In the genomic region with DNA sequence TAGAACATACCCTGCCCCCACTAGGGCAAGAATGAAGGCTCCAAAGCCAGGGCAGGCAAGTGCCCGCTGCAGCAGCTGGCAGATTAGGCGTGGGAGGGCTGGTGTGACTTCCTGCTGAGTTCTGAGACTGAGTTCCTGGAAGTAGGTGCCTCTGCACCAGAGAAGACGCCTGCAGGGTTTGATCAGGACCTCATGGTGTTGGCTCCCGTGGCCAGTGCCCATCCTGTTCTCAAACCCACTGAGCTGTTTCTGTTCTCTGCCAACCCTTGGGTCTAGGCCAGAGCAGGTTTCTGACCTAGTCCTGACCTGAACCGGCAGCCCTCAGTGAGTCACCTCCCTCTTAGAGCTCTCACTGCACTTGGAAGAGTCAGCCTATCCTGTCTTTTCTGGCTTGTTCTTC, we compare ENCODE assay signal across 9 cellular contexts.
A peak's percentile ranks its signal among the peaks of the same experiment; 100 is the strongest.
DNase-seq lines count a peak whose midpoint lies in the region; ATAC-seq and TF ChIP-seq lines count a peak whose summit lies in the region.
"Had no signal": no experiment of that assay in that cellular context is flagged by ENCODE, and none has a peak within 500 bp of the region (broad histone marks: within the 10 kb centered on the region; RNA-seq: fewer than 3 reads in every experiment).

No MANE protein-coding gene starts in this region.

- peaks cover 31% of the 10 kb centered on the region for H3K4me1 Mint-ChIP-seq in activated naive CD8-positive, alpha-beta T cell treated with anti-CD3 and anti-CD28 coated beads, Interleukin-2, amount 50 U/mL, for 24 hours

- H3K9me3 ChIP-seq in Karpas-422 (ENCODE audit: low read length) (no peaks in the 10 kb centered on the region), colonic mucosa (no peaks in the 10 kb centered on the region)
- H3K9me3 ChIP-seq: SK-N-SH had no signal

- peak; percentile 1 for DNase-seq in T-helper 9 cell
- DNase-seq in activated naive CD8-positive, alpha-beta T cell treated with anti-CD3 and anti-CD28 coated beads, Interleukin-2, amount 50 U/mL, for 24 hours = peak; percentile 37
- DNase-seq in stimulated activated CD4-positive, alpha-beta T cell treated with anti-CD3 and anti-CD28 coated beads, Interleukin-1b, Interleukin-23, amount 100 ng/mL, for 4 hours (ENCODE audit: low read depth in 2 of 2) = peak; percentile 3 to 12
- no peak for DNase-seq in Karpas-422
- DNase-seq in colonic mucosa = no peak
- DNase-seq: SK-N-SH had no signal

- H3K36me3 ChIP-seq in Karpas-422 (ENCODE audit: insufficient read depth, low read length) = no peaks in the 10 kb centered on the region
- no peaks in the 10 kb centered on the region for H3K36me3 ChIP-seq in colonic mucosa

- no peak for TF ChIP-seq CTCF in colonic mucosa (IDR thresholded peaks at IDR 0.05)

- H4K20me1 ChIP-seq in Karpas-422 (ENCODE audit: insufficient read depth, low read depth, low read length) = no peaks in the 10 kb centered on the region

- no peaks in the 10 kb centered on the region for H3K79me2 ChIP-seq in Karpas-422 (ENCODE audit: low read length)

- H3K27ac Mint-ChIP-seq in activated naive CD8-positive, alpha-beta T cell treated with anti-CD3 and anti-CD28 coated beads, Interleukin-2, amount 50 U/mL, for 24 hours = peak overlapping the region; percentile 42

- H3K27me3 ChIP-seq in Karpas-422 (ENCODE audit: low read length) = no peaks in the 10 kb centered on the region
- H3K27me3 ChIP-seq in colonic mucosa = no peaks in the 10 kb centered on the region

- peak; percentile 70 for ATAC-seq in GM18867 (IDR thresholded peaks at IDR 0.05; ENCODE audit: unreplicated experiment)
- peak; percentile 95 for ATAC-seq in activated naive CD8-positive, alpha-beta T cell treated with anti-CD3 and anti-CD28 coated beads, Interleukin-2, amount 50 U/mL, for 24 hours
- no peak for ATAC-seq in GM18519 (IDR thresholded peaks at IDR 0.05; ENCODE audit: low FRiP score, unreplicated experiment)
- ATAC-seq in HG03039 (IDR thresholded peaks at IDR 0.05; ENCODE audit: unreplicated experiment) = no peak

- no peaks in the 10 kb centered on the region for H3K36me3 Mint-ChIP-seq in activated naive CD8-positive, alpha-beta T cell treated with anti-CD3 and anti-CD28 coated beads, Interleukin-2, amount 50 U/mL, for 24 hours (ENCODE audit: low read depth)

- peaks cover 3% of the 10 kb centered on the region for H3K9me3 Mint-ChIP-seq in activated naive CD8-positive, alpha-beta T cell treated with anti-CD3 and anti-CD28 coated beads, Interleukin-2, amount 50 U/mL, for 24 hours

- H2AFZ ChIP-seq in Karpas-422 (ENCODE audit: low read length) = no peak overlapping the region

- H3K4me3 ChIP-seq in Karpas-422 (ENCODE audit: low read length) (no peak overlapping the region), colonic mucosa (no peak overlapping the region)

- H3K27ac ChIP-seq in Karpas-422 (ENCODE audit: low read length) = no peak overlapping the region
- no peak overlapping the region for H3K27ac ChIP-seq in colonic mucosa

- no peak overlapping the region for H3K9ac ChIP-seq in Karpas-422 (ENCODE audit: low read length)
- no peak overlapping the region for H3K9ac ChIP-seq in colonic mucosa (ENCODE audit: low read depth in 2 of 2, low read length in 2 of 2)
- H3K9ac ChIP-seq: SK-N-SH had no signal

- no peaks in the 10 kb centered on the region for H3K9me2 ChIP-seq in Karpas-422 (replicated peaks; ENCODE audit: insufficient read depth, low read length)
- H3K9me2 ChIP-seq: SK-N-SH had no signal

- H3K4me1 ChIP-seq in Karpas-422 (ENCODE audit: low read length) (no peaks in the 10 kb centered on the region), colonic mucosa (no peaks in the 10 kb centered on the region)

- H3K4me3 Mint-ChIP-seq in activated naive CD8-positive, alpha-beta T cell treated with anti-CD3 and anti-CD28 coated beads, Interleukin-2, amount 50 U/mL, for 24 hours = no peak overlapping the region

- intact Hi-C loops in colonic mucosa (cut with DNase I) = no loop called here

- H3K27me3 Mint-ChIP-seq in activated naive CD8-positive, alpha-beta T cell treated with anti-CD3 and anti-CD28 coated beads, Interleukin-2, amount 50 U/mL, for 24 hours = no peaks in the 10 kb centered on the region

- no peak overlapping the region for H3K4me2 ChIP-seq in Karpas-422 (ENCODE audit: low read depth, low read length, poor library complexity, severe bottlenecking)
- H3K4me2 ChIP-seq: SK-N-SH had no signal

Comparison
In these comparisons a context has a peak if more than half of its experiments do, and no peak if none do; other contexts are left out.
1. ATAC-seq: peak in GM18867 (single experiment) and activated naive CD8-positive, alpha-beta T cell treated with anti-CD3 and anti-CD28 coated beads, Interleukin-2, amount 50 U/mL, for 24 hours (single experiment); none in GM18519 (single experiment) and HG03039 (single experiment).
2. DNase-seq: peak in T-helper 9 cell (single experiment), activated naive CD8-positive, alpha-beta T cell treated with anti-CD3 and anti-CD28 coated beads, Interleukin-2, amount 50 U/mL, for 24 hours (single experiment) and stimulated activated CD4-positive, alpha-beta T cell treated with anti-CD3 and anti-CD28 coated beads, Interleukin-1b, Interleukin-23, amount 100 ng/mL, for 4 hours (2 of 2); none in Karpas-422 (single experiment) and colonic mucosa (single experiment).